ENCODE assay signal across 8 cellular contexts in genomic region chr10:87094373-87095240, GRCh38. TPM values are rescaled to one million over a fixed set of nuclear protein-coding genes. Genes with fewer than 3 reads are reported as not detected.
DNase-seq lines count a peak whose midpoint lies in the region; ATAC-seq and TF ChIP-seq lines count a peak whose summit lies in the region.

TSS of gene GLUD1 (minus strand) at chr10:87094843. CDS start at chr10:87094769, 74 bp downstream.
A gene with protein sequence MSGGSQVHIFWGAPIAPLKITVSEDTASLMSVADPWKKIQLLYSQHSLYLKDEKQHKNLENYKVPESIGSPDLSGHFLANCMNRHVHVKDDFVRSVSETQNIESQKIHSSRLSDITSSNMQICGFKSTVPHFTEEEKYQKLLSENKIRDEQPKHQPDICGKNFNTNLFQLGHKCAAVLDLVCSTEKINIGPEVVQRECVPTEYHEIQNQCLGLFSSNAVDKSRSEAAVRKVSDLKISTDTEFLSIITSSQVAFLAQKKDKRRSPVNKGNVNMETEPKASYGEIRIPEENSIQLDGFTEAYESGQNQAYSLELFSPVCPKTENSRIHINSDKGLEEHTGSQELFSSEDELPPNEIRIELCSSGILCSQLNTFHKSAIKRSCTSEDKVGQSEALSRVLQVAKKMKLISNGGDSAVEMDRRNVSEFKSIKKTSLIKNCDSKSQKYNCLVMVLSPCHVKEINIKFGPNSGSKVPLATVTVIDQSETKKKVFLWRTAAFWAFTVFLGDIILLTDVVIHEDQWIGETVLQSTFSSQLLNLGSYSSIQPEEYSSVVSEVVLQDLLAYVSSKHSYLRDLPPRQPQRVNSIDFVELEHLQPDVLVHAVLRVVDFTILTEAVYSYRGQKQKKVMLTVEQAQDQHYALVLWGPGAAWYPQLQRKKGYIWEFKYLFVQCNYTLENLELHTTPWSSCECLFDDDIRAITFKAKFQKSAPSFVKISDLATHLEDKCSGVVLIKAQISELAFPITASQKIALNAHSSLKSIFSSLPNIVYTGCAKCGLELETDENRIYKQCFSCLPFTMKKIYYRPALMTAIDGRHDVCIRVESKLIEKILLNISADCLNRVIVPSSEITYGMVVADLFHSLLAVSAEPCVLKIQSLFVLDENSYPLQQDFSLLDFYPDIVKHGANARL (plus strand): TSS chr10:87095206. CDS start chr10:87151355, 56,149 bp downstream.

- H3K4me2 ChIP-seq in OCI-LY1 (ENCODE audit: low read length) = peak within 1 kb of the TSS; percentile 86

- H3K9me3 ChIP-seq in OCI-LY1 (ENCODE audit: low read length) (0 out of 2 replicates have a peak, but pooled peaks cover 2% of the 10 kb centered on the region), mucosa of descending colon (no peaks in the 10 kb centered on the region)

- peaks cover 37% of the 10 kb centered on the region for H3K79me2 ChIP-seq in OCI-LY1 (ENCODE audit: insufficient read depth, low read length)

- H3K9ac ChIP-seq in OCI-LY1 (ENCODE audit: low read length) = peak within 1 kb of the TSS; percentile 91

- H3K27ac ChIP-seq in OCI-LY1 (ENCODE audit: low read depth, low read length, poor library complexity, severe bottlenecking) (peak within 1 kb of the TSS; percentile 63), epithelial cell of prostate (peak within 1 kb of the TSS; percentile 93)

- peaks cover 25% of the 10 kb centered on the region for H3K36me3 ChIP-seq in OCI-LY1 (ENCODE audit: insufficient read depth, low read length)
- H3K36me3 ChIP-seq in mucosa of descending colon (ENCODE audit: low read depth) = no peaks in the 10 kb centered on the region

- ATAC-seq in GM19467 (IDR thresholded peaks at IDR 0.05; ENCODE audit: unreplicated experiment) = peak; percentile 61
- peak; percentile 77 for ATAC-seq in mucosa of descending colon

- 0 out of 2 replicates have a peak within 1 kb of the TSS, but pooled peaks have one; percentile 66 for H2AFZ ChIP-seq in OCI-LY1 (ENCODE audit: low read length)

- no peaks in the 10 kb centered on the region for H3K9me2 ChIP-seq in OCI-LY1 (ENCODE audit: low read depth, low read length)

- TF ChIP-seq CTCF in OCI-LY1 (IDR thresholded peaks at IDR 0.05; ENCODE audit: low read length) (no peak), mucosa of descending colon (IDR thresholded peaks at IDR 0.05) (no peak)

- intact Hi-C loops in mucosa of descending colon (cut with DNase I, micrococcal nuclease) = no loop called here

- peak within 1 kb of the TSS; percentile 97 for H3K4me3 ChIP-seq in OCI-LY1 (ENCODE audit: low read depth, low read length, poor library complexity, severe bottlenecking)
- peak within 1 kb of the TSS; percentile 70 for H3K4me3 ChIP-seq in mucosa of descending colon

- no peaks in the 10 kb centered on the region for H3F3A ChIP-seq in OCI-LY1 (ENCODE audit: insufficient read depth, low read length)

- peaks cover 37% of the 10 kb centered on the region for H3K4me1 ChIP-seq in OCI-LY1 (ENCODE audit: insufficient read depth, low read length, severe bottlenecking)
- peaks cover 17% of the 10 kb centered on the region for H3K4me1 ChIP-seq in mucosa of descending colon (ENCODE audit: low read depth)

- H4K20me1 ChIP-seq in OCI-LY1 (ENCODE audit: insufficient read depth, low read length) = no peaks in the 10 kb centered on the region

- H3K27me3 ChIP-seq in OCI-LY1 (ENCODE audit: insufficient read depth, low read length) = no peaks in the 10 kb centered on the region

- DNase-seq in COR-L47 (lab: John Stamatoyannopoulos, UW) (peak; percentile 53), HS-5 (ENCODE audit: low read depth) (peak; percentile 47), activated T-cell treated with anti-CD3 and anti-CD28 coated beads for 24 hours (ENCODE audit: low read depth) (peak; percentile 83), epithelial cell of prostate (ENCODE audit: low read depth, low spot score) (peak; percentile 48), mucosa of descending colon (peak; percentile 93 to 98 (median 96))
- peak; percentile 59 to 79 for DNase-seq in stimulated activated CD8-positive, alpha-beta memory T cell treated with anti-CD3 and anti-CD28 coated beads, Interleukin-4, amount 100 ng/mL, for 4 hours (ENCODE audit: low read depth in 2 of 2, low spot score in 1 of 2)

RNA-seq across cellular contexts. Expression of gene GLUD1, which starts in this region (rescaled TPM):
- 100 to 1,000 TPM; 114 to 141 (median 131) TPM for total RNA-seq in mucosa of descending colon

RNA-seq across cellular contexts. Expression of the second gene that starts in this region (rescaled TPM):
- 10 to 100 TPM; 28.0 to 32.2 (median 28.7) TPM for total RNA-seq in mucosa of descending colon

Comparison
In these comparisons a context has a peak if more than half of its experiments do, and no peak if none do; other contexts are left out.
1. Peak in every context shown above with its lines: DNase-seq, ATAC-seq, H3K4me3 ChIP-seq and H3K27ac ChIP-seq.